In the genomic region with DNA sequence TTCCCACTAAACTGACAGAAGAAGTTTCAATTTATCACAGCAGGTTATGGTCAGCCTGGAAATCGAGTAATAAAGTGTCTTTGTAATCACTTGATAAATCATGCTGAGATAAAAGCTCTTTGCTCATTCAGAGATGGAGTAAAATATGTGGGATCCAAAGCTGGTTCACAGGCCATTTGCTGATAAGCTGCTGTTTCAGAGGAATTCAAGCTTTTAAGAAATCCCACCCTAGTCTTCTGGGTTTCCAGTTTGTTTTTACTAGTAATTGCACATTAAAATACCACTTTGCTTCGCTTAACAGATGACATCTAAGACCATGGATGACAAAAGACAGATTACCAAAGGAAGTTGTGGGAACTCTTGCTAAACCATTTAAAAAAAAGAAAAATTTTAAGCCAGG, we compare ENCODE assay signal across 1 cellular context.
TF ChIP-seq lines count a peak whose summit lies in the region.

No MANE protein-coding gene starts in this region.

TF ChIP-seq in A549, 52 proteins besides CTCF, POLR2A, EP300 and RAD21 (continued from another document):
- TF ChIP-seq FOSB (CRISPR knock-in tag; IDR thresholded peaks at IDR 0.05), result no peak
- no peak for TF ChIP-seq EHMT2 (IDR thresholded peaks at IDR 0.05; ENCODE audit: low read depth)
- no peak for TF ChIP-seq FOSL2 (IDR thresholded peaks at IDR 0.05)
- TF ChIP-seq FOSL2 (CRISPR knock-in tag; IDR thresholded peaks at IDR 0.05), result no peak
- TF ChIP-seq, protein P1, sequence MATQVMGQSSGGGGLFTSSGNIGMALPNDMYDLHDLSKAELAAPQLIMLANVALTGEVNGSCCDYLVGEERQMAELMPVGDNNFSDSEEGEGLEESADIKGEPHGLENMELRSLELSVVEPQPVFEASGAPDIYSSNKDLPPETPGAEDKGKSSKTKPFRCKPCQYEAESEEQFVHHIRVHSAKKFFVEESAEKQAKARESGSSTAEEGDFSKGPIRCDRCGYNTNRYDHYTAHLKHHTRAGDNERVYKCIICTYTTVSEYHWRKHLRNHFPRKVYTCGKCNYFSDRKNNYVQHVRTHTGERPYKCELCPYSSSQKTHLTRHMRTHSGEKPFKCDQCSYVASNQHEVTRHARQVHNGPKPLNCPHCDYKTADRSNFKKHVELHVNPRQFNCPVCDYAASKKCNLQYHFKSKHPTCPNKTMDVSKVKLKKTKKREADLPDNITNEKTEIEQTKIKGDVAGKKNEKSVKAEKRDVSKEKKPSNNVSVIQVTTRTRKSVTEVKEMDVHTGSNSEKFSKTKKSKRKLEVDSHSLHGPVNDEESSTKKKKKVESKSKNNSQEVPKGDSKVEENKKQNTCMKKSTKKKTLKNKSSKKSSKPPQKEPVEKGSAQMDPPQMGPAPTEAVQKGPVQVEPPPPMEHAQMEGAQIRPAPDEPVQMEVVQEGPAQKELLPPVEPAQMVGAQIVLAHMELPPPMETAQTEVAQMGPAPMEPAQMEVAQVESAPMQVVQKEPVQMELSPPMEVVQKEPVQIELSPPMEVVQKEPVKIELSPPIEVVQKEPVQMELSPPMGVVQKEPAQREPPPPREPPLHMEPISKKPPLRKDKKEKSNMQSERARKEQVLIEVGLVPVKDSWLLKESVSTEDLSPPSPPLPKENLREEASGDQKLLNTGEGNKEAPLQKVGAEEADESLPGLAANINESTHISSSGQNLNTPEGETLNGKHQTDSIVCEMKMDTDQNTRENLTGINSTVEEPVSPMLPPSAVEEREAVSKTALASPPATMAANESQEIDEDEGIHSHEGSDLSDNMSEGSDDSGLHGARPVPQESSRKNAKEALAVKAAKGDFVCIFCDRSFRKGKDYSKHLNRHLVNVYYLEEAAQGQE (IDR thresholded peaks at IDR 0.05), result no peak
- no peak for TF ChIP-seq MYC (IDR thresholded peaks at IDR 0.05; ENCODE audit: borderline replicate concordance, low read length)
